In the genomic region with DNA sequence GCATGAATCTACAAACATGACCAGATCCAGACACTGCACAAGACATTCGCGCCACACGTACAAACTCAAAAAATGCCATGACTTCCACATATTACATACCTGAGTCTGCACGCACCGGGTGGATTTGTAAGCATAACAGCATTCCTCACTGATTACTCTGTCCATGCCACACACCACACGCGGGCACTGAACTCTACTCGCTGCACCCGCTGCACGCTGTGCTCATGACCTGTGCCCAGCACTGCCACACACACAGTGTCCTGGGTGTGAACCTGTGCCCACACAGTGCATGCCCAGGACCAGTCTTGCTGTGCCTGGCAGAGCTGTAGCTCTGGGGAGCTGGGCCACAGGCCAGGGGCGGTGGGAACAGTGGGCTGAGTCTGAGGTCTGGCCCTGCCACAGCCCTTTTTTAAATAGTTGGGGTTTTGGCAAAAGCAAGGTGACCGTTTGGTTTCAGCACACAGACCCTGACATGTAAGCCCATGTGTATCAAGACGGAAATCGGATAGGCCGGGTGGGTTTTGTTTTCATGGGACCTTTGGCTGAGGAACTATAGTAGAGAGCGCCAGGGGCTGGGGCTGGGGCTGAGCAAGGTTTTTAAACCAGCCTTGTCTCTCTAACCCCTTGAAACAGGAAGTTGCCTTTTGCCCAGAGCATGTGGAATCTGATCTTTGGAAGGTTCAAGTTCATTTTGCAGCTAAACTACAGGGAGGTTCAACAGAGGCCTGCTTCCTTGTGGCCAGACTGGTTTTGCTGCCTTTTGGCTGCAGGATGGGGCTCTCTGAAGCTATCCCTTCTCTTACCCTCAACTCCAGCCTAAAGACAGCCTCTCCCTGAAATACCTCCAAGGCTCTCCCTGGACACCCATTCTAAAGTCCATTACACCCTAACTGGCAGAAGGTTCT, we compare ENCODE assay signal across 16 cellular contexts. TPM values are rescaled to one million over a fixed set of nuclear protein-coding genes. Genes with fewer than 3 reads are reported as not detected.
DNase-seq lines count a peak whose midpoint lies in the region; ATAC-seq and FAIRE-seq lines count a peak whose summit lies in the region.
"Had no signal": no experiment of that assay in that cellular context is flagged by ENCODE, and none has a peak within 500 bp of the region (broad histone marks: within the 10 kb centered on the region; RNA-seq: fewer than 3 reads in every experiment).

No MANE protein-coding gene starts in this region.

- no peak overlapping the region for H3K4me3 ChIP-seq in urinary bladder (ENCODE audit: low read depth, low read length)
- H3K4me3 ChIP-seq: lung had no signal

- intact Hi-C loops in left colon (cut with DNase I, micrococcal nuclease), result no loop called here

- peak overlapping the region; percentile 44 for H3K27ac ChIP-seq in urinary bladder (ENCODE audit: low read depth)

- WGBS in urinary bladder, result 83% methylated on average over 16 of the region's 16 CpGs

- no peak for FAIRE-seq in RCC 7860 (lab: Jason Lieb, UNC)
- FAIRE-seq: A204.1 had no signal

- peak; percentile 85 for ATAC-seq in left colon
- ATAC-seq in HG03460 (IDR thresholded peaks at IDR 0.05; ENCODE audit: unreplicated experiment), result no peak
- ATAC-seq: activated CD8-positive, alpha-beta T cell treated with anti-CD3 and anti-CD28 coated beads, Interleukin-2, amount 10 ng/mL, durations not matched to agents 7 days and 5 days had no signal

- peak; percentile 70 for DNase-seq in SIG-M5 treated with dmso at 0.1 percent for 504 hours (lab: John Stamatoyannopoulos, UW; ENCODE audit: unreplicated experiment)
- DNase-seq in SIG-M5 (lab: John Stamatoyannopoulos, UW), result no peak
- peak; percentile 47 for DNase-seq in amniotic epithelial cell (ENCODE audit: low read depth)
- DNase-seq in left colon, result peak; percentile 44 to 46
- DNase-seq in COLO829 (ENCODE audit: low spot score), result no peak
- no peak for DNase-seq in RCC 7860 (ENCODE audit: low spot score)
- DNase-seq: activated CD8-positive, alpha-beta T cell treated with anti-CD3 and anti-CD28 coated beads, Interleukin-2, amount 10 ng/mL, durations not matched to agents 7 days and 5 days; activated naive CD4-positive, alpha-beta T cell; foreskin melanocyte; MM.1S; NCI-H524; stimulated activated CD4-positive, alpha-beta T cell treated with anti-CD3 and anti-CD28 coated beads, Interleukin-4, amount 100 ng/mL, for 24 hours had no signal

- peaks cover 2% of the 10 kb centered on the region for H3K36me3 ChIP-seq in urinary bladder (ENCODE audit: insufficient read depth)

- H3K4me1 ChIP-seq in urinary bladder (ENCODE audit: insufficient read depth), result no peaks in the 10 kb centered on the region

RNA-seq across cellular contexts. Expression of a gene that starts 12.3 kb away (rescaled TPM):
- total RNA-seq in left colon, result 1 to 10 TPM; 5.3 to 6.5 TPM
- total RNA-seq in urinary bladder, result 2.1 TPM
- 9.1 TPM for polyA plus RNA-seq in urinary bladder
- total RNA-seq: activated CD8-positive, alpha-beta T cell treated with anti-CD3 and anti-CD28 coated beads, Interleukin-2, amount 10 ng/mL, durations not matched to agents 7 days and 5 days had no signal

RNA-seq across cellular contexts. Expression of a gene that starts 29.8 kb away (rescaled TPM):
- total RNA-seq in left colon, result under 1 TPM in 1 of 2 donors, not detected in 1; 0.49 TPM
- not detected for total RNA-seq in urinary bladder
- 1.3 TPM for polyA plus RNA-seq in urinary bladder
- total RNA-seq: activated CD8-positive, alpha-beta T cell treated with anti-CD3 and anti-CD28 coated beads, Interleukin-2, amount 10 ng/mL, durations not matched to agents 7 days and 5 days; lung had no signal

RNA-seq across cellular contexts. Expression of a gene that starts 60.0 kb away (rescaled TPM):
- total RNA-seq in left colon (under 1 TPM; 0.18 to 0.59 TPM), urinary bladder (0.26 TPM)
- polyA plus RNA-seq in urinary bladder, result 0.41 TPM
- total RNA-seq: activated CD8-positive, alpha-beta T cell treated with anti-CD3 and anti-CD28 coated beads, Interleukin-2, amount 10 ng/mL, durations not matched to agents 7 days and 5 days had no signal

Comparison
In these comparisons a context has a peak if more than half of its experiments do, and no peak if none do; other contexts are left out.
1. DNase-seq: peak in SIG-M5 treated with dmso at 0.1 percent for 504 hours (single experiment), amniotic epithelial cell (single experiment) and left colon (2 of 2); none in SIG-M5 (single experiment), COLO829 (single experiment) and RCC 7860 (single experiment).